In the genomic region with DNA sequence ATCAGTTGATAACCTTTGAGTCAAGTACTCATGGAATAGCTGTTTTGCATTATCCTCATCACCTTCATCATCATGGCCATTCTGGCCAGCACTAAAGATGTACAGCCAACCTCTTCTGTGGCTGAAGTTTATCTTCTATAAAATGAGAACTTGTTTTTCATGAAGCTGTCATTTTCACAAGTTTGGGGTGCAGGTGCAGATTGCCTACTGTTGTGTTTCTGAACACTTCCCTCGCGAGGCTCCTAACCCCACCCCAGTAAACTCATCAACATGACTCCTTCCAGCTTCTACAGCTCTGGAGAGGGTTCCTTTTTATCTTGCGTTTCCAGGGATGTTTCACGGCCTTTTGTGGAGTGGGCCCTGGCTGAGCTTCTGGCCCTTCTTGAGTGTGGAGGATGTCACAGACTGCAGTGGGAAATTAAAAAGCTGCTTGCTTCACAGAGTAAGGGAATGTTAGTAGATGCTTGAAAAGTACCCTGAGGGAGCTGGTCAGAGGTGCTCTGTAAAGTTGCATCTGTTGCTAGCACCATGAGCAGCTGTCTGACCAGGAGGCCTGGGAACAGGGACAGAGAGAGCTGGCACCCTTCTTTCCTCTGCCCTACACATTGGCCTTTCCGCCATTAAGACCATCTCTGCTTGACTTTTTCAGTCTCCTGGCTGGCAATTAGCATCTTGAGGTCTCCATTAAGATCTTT, we compare ENCODE assay signal across 17 cellular contexts. TPM values are rescaled to one million over a fixed set of nuclear protein-coding genes. Genes with fewer than 3 reads are reported as not detected.
DNase-seq lines count a peak whose midpoint lies in the region; ATAC-seq and TF ChIP-seq lines count a peak whose summit lies in the region.
"Had no signal": no experiment of that assay in that cellular context is flagged by ENCODE, and none has a peak within 500 bp of the region (broad histone marks: within the 10 kb centered on the region; RNA-seq: fewer than 3 reads in every experiment).

No MANE protein-coding gene starts in this region.

- no peaks in the 10 kb centered on the region for H3K9me2 ChIP-seq in Loucy (replicated peaks; ENCODE audit: low read depth, low read length)

- ATAC-seq in natural killer cell (no peak), HG03095 (IDR thresholded peaks at IDR 0.05; ENCODE audit: unreplicated experiment) (no peak), HG02885 (IDR thresholded peaks at IDR 0.05; ENCODE audit: poor library complexity, unreplicated experiment) (no peak)
- ATAC-seq in natural killer cell treated with Interleukin-12 subunit alpha and Interleukin-12 subunit beta and Interleukin-15 and Interleukin-18, amount 100 ng/mL, for 72 hours = no peak
- ATAC-seq: A549 had no signal

- no peak overlapping the region for H3K9ac ChIP-seq in Loucy (ENCODE audit: low read depth, low read length, poor library complexity, severe bottlenecking)

- peaks cover 3% of the 10 kb centered on the region for H4K20me1 ChIP-seq in Loucy (ENCODE audit: insufficient read depth, low read length, poor library complexity, severe bottlenecking)

- H3K9me3 ChIP-seq in Loucy (ENCODE audit: insufficient read depth, low read depth, low read length) = peaks cover 12% of the 10 kb centered on the region
- H3K9me3 ChIP-seq: A549 had no signal

- peak overlapping the region; percentile 9 for H3K4me2 ChIP-seq in Loucy (ENCODE audit: low read depth, low read length, poor library complexity, severe bottlenecking)
- H3K4me2 ChIP-seq: A549 had no signal

- no peaks in the 10 kb centered on the region for H3K27me3 Mint-ChIP-seq in natural killer cell (ENCODE audit: low read depth in 2 of 2)
- H3K27me3 Mint-ChIP-seq in natural killer cell treated with Interleukin-12 subunit alpha and Interleukin-12 subunit beta and Interleukin-15 and Interleukin-18, amount 100 ng/mL, for 72 hours = no peaks in the 10 kb centered on the region
- no peaks in the 10 kb centered on the region for H3K27me3 Mint-ChIP-seq in dendritic cell treated with granulocyte-macrophage colony-stimulating factor and Interleukin-4, amounts not matched to agents 40 ng/mL and 50 ng/mL, for 4 days
- H3K27me3 Mint-ChIP-seq in progenitor cell of endocrine pancreas = peaks cover 6% of the 10 kb centered on the region

- no peak for TF ChIP-seq CTCF in natural killer cell (IDR thresholded peaks at IDR 0.05)
- no peak for TF ChIP-seq CTCF in Loucy (conservative IDR thresholded peaks at IDR 0.05; ENCODE audit: low read length)
- no peak for TF ChIP-seq CTCF in progenitor cell of endocrine pancreas (IDR thresholded peaks at IDR 0.05; ENCODE audit: unreplicated experiment)

- peaks cover 40% of the 10 kb centered on the region for H3K4me1 ChIP-seq in Loucy (ENCODE audit: insufficient read depth, low read length, poor library complexity, severe bottlenecking)
- H3K4me1 ChIP-seq: A549 had no signal

- peaks cover 65 to 74% of the 10 kb centered on the region in 2 donors for H3K4me1 Mint-ChIP-seq in natural killer cell
- peaks cover 17 to 34% of the 10 kb centered on the region in 2 donors for H3K4me1 Mint-ChIP-seq in natural killer cell treated with Interleukin-12 subunit alpha and Interleukin-12 subunit beta and Interleukin-15 and Interleukin-18, amount 100 ng/mL, for 72 hours (ENCODE audit: low read depth in 2 of 2)
- peaks cover 86% of the 10 kb centered on the region for H3K4me1 Mint-ChIP-seq in dendritic cell treated with granulocyte-macrophage colony-stimulating factor and Interleukin-4, amounts not matched to agents 40 ng/mL and 50 ng/mL, for 4 days (ENCODE audit: low read depth)
- H3K4me1 Mint-ChIP-seq in progenitor cell of endocrine pancreas (ENCODE audit: low read depth) = peaks cover 2% of the 10 kb centered on the region

- no peaks in the 10 kb centered on the region for H3K27me3 ChIP-seq in Loucy (ENCODE audit: insufficient read depth, low read length, poor library complexity, severe bottlenecking)

- peaks cover 94% of the 10 kb centered on the region for H3K79me2 ChIP-seq in Loucy (ENCODE audit: insufficient read depth, low read length)

- H2AFZ ChIP-seq in Loucy (ENCODE audit: low read length) = no peak overlapping the region

- intact Hi-C loops in natural killer cell (cut with micrococcal nuclease) = no loop called here
- intact Hi-C loops in dendritic cell treated with granulocyte-macrophage colony-stimulating factor and Interleukin-4, amounts not matched to agents 40 ng/mL and 50 ng/mL, for 4 days (cut with micrococcal nuclease) = loop anchor here (5.0 kb wide), 1 partner anchor 54 kb away; no protein-coding TSS in a partner anchor

- no peaks in the 10 kb centered on the region for H3K9me3 Mint-ChIP-seq in natural killer cell
- H3K9me3 Mint-ChIP-seq in natural killer cell treated with Interleukin-12 subunit alpha and Interleukin-12 subunit beta and Interleukin-15 and Interleukin-18, amount 100 ng/mL, for 72 hours = peaks cover 4% of the 10 kb centered on the region
- H3K9me3 Mint-ChIP-seq in dendritic cell treated with granulocyte-macrophage colony-stimulating factor and Interleukin-4, amounts not matched to agents 40 ng/mL and 50 ng/mL, for 4 days = no peaks in the 10 kb centered on the region
- peaks cover 6% of the 10 kb centered on the region for H3K9me3 Mint-ChIP-seq in progenitor cell of endocrine pancreas (ENCODE audit: low read depth)

- no peak for DNase-seq in natural killer cell
- no peak for DNase-seq in natural killer cell treated with Interleukin-12 subunit alpha and Interleukin-12 subunit beta and Interleukin-15 and Interleukin-18, amount 100 ng/mL, for 72 hours (ENCODE audit: low spot score)
- no peak for DNase-seq in progenitor cell of endocrine pancreas (ENCODE audit: low spot score, unreplicated experiment)
- no peak for DNase-seq in activated T-cell treated with anti-CD3 and anti-CD28 coated beads for 4 hours
- DNase-seq: COR-L47, DMS153, EL, NCI-H1436 treated with DMSO at 0.1 percent for 48 hours, NCI-H510A, NCI-H774, Right ventricle myocardium superior had no signal

- H3K36me3 Mint-ChIP-seq in natural killer cell = peaks cover 10% of the 10 kb centered on the region
- H3K36me3 Mint-ChIP-seq in natural killer cell treated with Interleukin-12 subunit alpha and Interleukin-12 subunit beta and Interleukin-15 and Interleukin-18, amount 100 ng/mL, for 72 hours = peaks cover 10% of the 10 kb centered on the region
- peaks cover 86% of the 10 kb centered on the region for H3K36me3 Mint-ChIP-seq in dendritic cell treated with granulocyte-macrophage colony-stimulating factor and Interleukin-4, amounts not matched to agents 40 ng/mL and 50 ng/mL, for 4 days (ENCODE audit: low read depth)
- peaks cover 7% of the 10 kb centered on the region for H3K36me3 Mint-ChIP-seq in progenitor cell of endocrine pancreas (ENCODE audit: insufficient read depth)

- peaks cover 21% of the 10 kb centered on the region for H3K36me3 ChIP-seq in Loucy (ENCODE audit: insufficient read depth, low read length)

- H3K4me3 ChIP-seq in Loucy (ENCODE audit: low read length, poor library complexity, severe bottlenecking) = no peak overlapping the region
- H3K4me3 ChIP-seq: A549, SK-N-MC had no signal

- H3F3A ChIP-seq in Loucy (ENCODE audit: low read depth) = no peaks in the 10 kb centered on the region

- H3K27ac Mint-ChIP-seq in natural killer cell = peak overlapping the region; percentile 39 to 74
- no peak overlapping the region for H3K27ac Mint-ChIP-seq in natural killer cell treated with Interleukin-12 subunit alpha and Interleukin-12 subunit beta and Interleukin-15 and Interleukin-18, amount 100 ng/mL, for 72 hours
- H3K27ac Mint-ChIP-seq in dendritic cell treated with granulocyte-macrophage colony-stimulating factor and Interleukin-4, amounts not matched to agents 40 ng/mL and 50 ng/mL, for 4 days = peak overlapping the region; percentile 87
- no peak overlapping the region for H3K27ac Mint-ChIP-seq in progenitor cell of endocrine pancreas

- H3K4me3 Mint-ChIP-seq in natural killer cell (no peak overlapping the region), progenitor cell of endocrine pancreas (ENCODE audit: low read depth) (no peak overlapping the region)
- no peak overlapping the region for H3K4me3 Mint-ChIP-seq in natural killer cell treated with Interleukin-12 subunit alpha and Interleukin-12 subunit beta and Interleukin-15 and Interleukin-18, amount 100 ng/mL, for 72 hours
- peak overlapping the region; percentile 23 for H3K4me3 Mint-ChIP-seq in dendritic cell treated with granulocyte-macrophage colony-stimulating factor and Interleukin-4, amounts not matched to agents 40 ng/mL and 50 ng/mL, for 4 days

RNA-seq across cellular contexts. Expression of gene SYK, which starts 24.9 kb away (rescaled TPM):
- total RNA-seq in natural killer cell = 100 to 1,000 TPM in 1 of 3 donors, 10 to 100 TPM in 2; 75.5 to 104 (median 78.0) TPM
- total RNA-seq in natural killer cell treated with Interleukin-12 subunit alpha and Interleukin-12 subunit beta and Interleukin-15 and Interleukin-18, amount 100 ng/mL, for 72 hours = 10 to 100 TPM; 25.8 to 53.0 TPM
- 7.4 and 9.6 TPM in 2 replicates for total RNA-seq in progenitor cell of endocrine pancreas

Comparison
In these comparisons a context has a peak if more than half of its experiments do, and no peak if none do; other contexts are left out.
1. H3K27ac Mint-ChIP-seq: peak in natural killer cell (2 of 2) and dendritic cell treated with granulocyte-macrophage colony-stimulating factor and Interleukin-4, amounts not matched to agents 40 ng/mL and 50 ng/mL, for 4 days (single experiment); none in natural killer cell treated with Interleukin-12 subunit alpha and Interleukin-12 subunit beta and Interleukin-15 and Interleukin-18, amount 100 ng/mL, for 72 hours (0 of 2) and progenitor cell of endocrine pancreas (single experiment).